ENCODE assay signal across 1 cellular context in genomic region chr3:9795212-9795611, GRCh38.
TF ChIP-seq lines count a peak whose summit lies in the region.

No MANE protein-coding gene starts in this region.

TF ChIP-seq in GM23338, 12 proteins besides CTCF, POLR2A, EP300 and RAD21:
- no peak for TF ChIP-seq CREB1 (CRISPR knock-in tag; IDR thresholded peaks at IDR 0.05; ENCODE audit: low read depth)
- no peak for TF ChIP-seq STAT1 (IDR thresholded peaks at IDR 0.05; ENCODE audit: unreplicated experiment)
- TF ChIP-seq ZNF331 (CRISPR knock-in tag; IDR thresholded peaks at IDR 0.05; ENCODE audit: low read depth), result no peak
- no peak for TF ChIP-seq NANOG (IDR thresholded peaks at IDR 0.05; ENCODE audit: borderline replicate concordance)
- no peak for TF ChIP-seq JUNB (IDR thresholded peaks at IDR 0.05; ENCODE audit: unreplicated experiment)
- TF ChIP-seq POLR2AphosphoS5 (IDR thresholded peaks at IDR 0.05; ENCODE audit: low read depth), result no peak
- TF ChIP-seq ZNF462 (CRISPR knock-in tag; IDR thresholded peaks at IDR 0.05), result no peak
